In genomic region chr3:46692566-46692983, GRCh38 we compare ENCODE assay signal across 10 cellular contexts. TPM values are rescaled to one million over a fixed set of nuclear protein-coding genes. Genes with fewer than 3 reads are reported as not detected.
DNase-seq lines count a peak whose midpoint lies in the region; ATAC-seq and TF ChIP-seq lines count a peak whose summit lies in the region.
"Had no signal": no experiment of that assay in that cellular context is flagged by ENCODE, and none has a peak within 500 bp of the region (broad histone marks: within the 10 kb centered on the region; RNA-seq: fewer than 3 reads in every experiment).

No MANE protein-coding gene starts in this region.

- WGBS in adrenal gland, 4 donors = 20 to 93% (median 68%) methylated on average over 1 to 10 of the region's 10 CpGs
- no CpG with 5 or more reads among the region's 10 CpGs for WGBS in right lobe of liver (ENCODE audit: insufficient coverage, low coverage, low lambda C conversion rate, missing lambda C conversion rate)
- 49 to 69% methylated on average over 7 of the region's 10 CpGs for WGBS in tibial nerve, 2 donors

- H3K4me1 Mint-ChIP-seq in activated CD8-positive, alpha-beta memory T cell treated with anti-CD3 and anti-CD28 coated beads, Interleukin-2, amount 10 ng/mL, durations not matched to agents 7 days and 5 days = peaks cover 19% of the 10 kb centered on the region

- no peak for DNase-seq in activated CD8-positive, alpha-beta memory T cell treated with anti-CD3 and anti-CD28 coated beads, Interleukin-2, amount 10 ng/mL, durations not matched to agents 7 days and 5 days
- DNase-seq in activated CD8-positive, alpha-beta memory T cell treated with anti-CD3 and anti-CD28 coated beads, Interleukin-2, amount 50 U/mL, for 48 hours = no peak
- DNase-seq in adrenal gland = peak; percentile 38 to 58 (median 44)
- DNase-seq in right lobe of liver = peak; percentile 71 to 85 (median 74)
- no peak for DNase-seq in tibial nerve (ENCODE audit: low spot score in 2 of 2)
- DNase-seq in globus pallidus (ENCODE audit: low spot score) = no peak
- no peak for DNase-seq in NOMO-1 treated with dmso at 0.1 percent for 144 hours (lab: John Stamatoyannopoulos, UW; ENCODE audit: unreplicated experiment)

- H3K4me1 ChIP-seq in adrenal gland (replicated peaks in 1 of 2) (peaks cover 34 to 50% of the 10 kb centered on the region in 2 donors), right lobe of liver (peaks cover 0 to 25% (median 4%) of the 10 kb centered on the region in 4 donors), tibial nerve (peaks cover 0 to 67% (median 24%) of the 10 kb centered on the region in 4 donors)

- peak overlapping the region; percentile 65 for H3K4me3 Mint-ChIP-seq in activated CD8-positive, alpha-beta memory T cell treated with anti-CD3 and anti-CD28 coated beads, Interleukin-2, amount 10 ng/mL, durations not matched to agents 7 days and 5 days

- H3K27me3 Mint-ChIP-seq in activated CD8-positive, alpha-beta memory T cell treated with anti-CD3 and anti-CD28 coated beads, Interleukin-2, amount 10 ng/mL, durations not matched to agents 7 days and 5 days = peaks cover 18% of the 10 kb centered on the region

- peak overlapping the region in 2 of 5 donors; percentile 48 to 72 for H3K27ac ChIP-seq in adrenal gland
- H3K27ac ChIP-seq in right lobe of liver = peak overlapping the region; percentile 66 to 81 (median 70)
- H3K27ac ChIP-seq in tibial nerve = peak overlapping the region in 2 of 4 donors; percentile 74 to 77

- intact Hi-C loops in adrenal gland (cut with DNase I) (no loop called here), right lobe of liver (cut with DNase I) (no loop called here)

- H3K9me3 ChIP-seq in adrenal gland (replicated peaks in 1 of 3) = no peaks in the 10 kb centered on the region
- no peaks in the 10 kb centered on the region for H3K9me3 ChIP-seq in right lobe of liver
- H3K9me3 ChIP-seq in tibial nerve = no peaks in the 10 kb centered on the region

- H3K36me3 ChIP-seq in adrenal gland (replicated peaks in 1 of 2) = no peaks in the 10 kb centered on the region
- no peaks in the 10 kb centered on the region for H3K36me3 ChIP-seq in right lobe of liver
- peaks cover 0 to 4% (median 0%) of the 10 kb centered on the region in 3 donors for H3K36me3 ChIP-seq in tibial nerve

- no peak for TF ChIP-seq POLR2A in adrenal gland (IDR thresholded peaks at IDR 0.05)
- TF ChIP-seq POLR2A in right lobe of liver (IDR thresholded peaks at IDR 0.05) = peak; percentile 40
- TF ChIP-seq POLR2A in tibial nerve (IDR thresholded peaks at IDR 0.05) = no peak

- TF ChIP-seq CTCF in adrenal gland (IDR thresholded peaks at IDR 0.05) (no peak), right lobe of liver (IDR thresholded peaks at IDR 0.05) (no peak), tibial nerve (IDR thresholded peaks at IDR 0.05) (no peak)

- TF ChIP-seq EP300 in tibial nerve (IDR thresholded peaks at IDR 0.05) = no peak

- CTCF ChIA-PET in activated CD8-positive, alpha-beta memory T cell treated with anti-CD3 and anti-CD28 coated beads, Interleukin-2, amount 10 ng/mL, durations not matched to agents 7 days and 5 days (lab: Charles Lee) = interaction anchor here (0.9 to 1.5 kb wide), 3 partner anchors 154 to 222 kb away, joined by 3 to 7 read pairs (median 3); no protein-coding TSS in a partner anchor

- H3K9me3 Mint-ChIP-seq in activated CD8-positive, alpha-beta memory T cell treated with anti-CD3 and anti-CD28 coated beads, Interleukin-2, amount 10 ng/mL, durations not matched to agents 7 days and 5 days (ENCODE audit: low read depth) = no peaks in the 10 kb centered on the region

- H3K4me3 ChIP-seq in adrenal gland (peak overlapping the region in 2 of 4 donors; percentile 46 to 63), right lobe of liver (peak overlapping the region; percentile 61 to 77 (median 69)), tibial nerve (peak overlapping the region; percentile 36 to 77 (median 68))

- no peaks in the 10 kb centered on the region for H3K36me3 Mint-ChIP-seq in activated CD8-positive, alpha-beta memory T cell treated with anti-CD3 and anti-CD28 coated beads, Interleukin-2, amount 10 ng/mL, durations not matched to agents 7 days and 5 days

- H3K27ac Mint-ChIP-seq in activated CD8-positive, alpha-beta memory T cell treated with anti-CD3 and anti-CD28 coated beads, Interleukin-2, amount 10 ng/mL, durations not matched to agents 7 days and 5 days = no peak overlapping the region

- ATAC-seq in activated CD8-positive, alpha-beta memory T cell treated with anti-CD3 and anti-CD28 coated beads, Interleukin-2, amount 10 ng/mL, durations not matched to agents 7 days and 5 days = no peak
- peak; percentile 10 to 63 (median 34) for ATAC-seq in right lobe of liver
- ATAC-seq in GM19351 (IDR thresholded peaks at IDR 0.05; ENCODE audit: unreplicated experiment) = no peak

- H3K27me3 ChIP-seq in adrenal gland (no peaks in the 10 kb centered on the region), right lobe of liver (no peaks in the 10 kb centered on the region), tibial nerve (no peaks in the 10 kb centered on the region)

RNA-seq across cellular contexts. Expression of gene ALS2CL, which starts 0.9 kb away (rescaled TPM):
- under 1 TPM; 0.09 to 0.58 TPM for total RNA-seq in activated CD8-positive, alpha-beta memory T cell treated with anti-CD3 and anti-CD28 coated beads, Interleukin-2, amount 10 ng/mL, durations not matched to agents 7 days and 5 days
- total RNA-seq in adrenal gland (10 to 100 TPM in 4 of 8 donors, 1 to 10 TPM in 4; 2.6 to 15.6 (median 10.1) TPM), right lobe of liver (10 to 100 TPM; 12.3 to 19.1 (median 15.9) TPM), tibial nerve (10 to 100 TPM; 13.0 to 20.1 (median 16.4) TPM)
- polyA plus RNA-seq in adrenal gland = 10 to 100 TPM in 2 of 3 donors, 1 to 10 TPM in 1; 1.5 to 48.3 (median 36.8) TPM

RNA-seq across cellular contexts. Expression of gene TMIE, which starts 8.6 kb away (rescaled TPM):
- total RNA-seq in activated CD8-positive, alpha-beta memory T cell treated with anti-CD3 and anti-CD28 coated beads, Interleukin-2, amount 10 ng/mL, durations not matched to agents 7 days and 5 days = not detected
- total RNA-seq in adrenal gland (1 to 10 TPM in 5 of 8 donors, under 1 TPM in 3; 0.30 to 2.6 (median 1.2) TPM), right lobe of liver (under 1 TPM; 0.21 to 0.79 (median 0.34) TPM), tibial nerve (under 1 TPM in 1 of 4 donors, not detected in 3; 0.21 TPM)
- polyA plus RNA-seq in adrenal gland = 10 to 100 TPM in 1 of 3 donors, 1 to 10 TPM in 2; 4.1 to 21.4 (median 5.4) TPM

RNA-seq across cellular contexts. Expression of gene PRSS50, which starts 25.1 kb away (rescaled TPM):
- not detected for total RNA-seq in activated CD8-positive, alpha-beta memory T cell treated with anti-CD3 and anti-CD28 coated beads, Interleukin-2, amount 10 ng/mL, durations not matched to agents 7 days and 5 days
- under 1 TPM in 4 of 8 donors, not detected in 4; 0.07 to 0.30 (median 0.12) TPM for total RNA-seq in adrenal gland
- polyA plus RNA-seq in adrenal gland = 1 to 10 TPM in 1 of 3 donors, under 1 TPM in 2; 0.20 to 1.9 (median 0.61) TPM
- total RNA-seq in right lobe of liver = under 1 TPM in 4 of 6 experiments, not detected in 2; 0.07 to 0.42 (median 0.13) TPM
- under 1 TPM in 2 of 4 donors, not detected in 2; 0.22 to 0.42 TPM for total RNA-seq in tibial nerve
- total RNA-seq: pulmonary artery endothelial cell, SK-MEL-5 had no signal

Comparison
In these comparisons a context has a peak if more than half of its experiments do, and no peak if none do; other contexts are left out.
1. ATAC-seq: peak in right lobe of liver (4 of 4); none in activated CD8-positive, alpha-beta memory T cell treated with anti-CD3 and anti-CD28 coated beads, Interleukin-2, amount 10 ng/mL, durations not matched to agents 7 days and 5 days (single experiment) and GM19351 (single experiment).
2. DNase-seq: peak in adrenal gland (7 of 7) and right lobe of liver (3 of 3); none in activated CD8-positive, alpha-beta memory T cell treated with anti-CD3 and anti-CD28 coated beads, Interleukin-2, amount 10 ng/mL, durations not matched to agents 7 days and 5 days (single experiment), activated CD8-positive, alpha-beta memory T cell treated with anti-CD3 and anti-CD28 coated beads, Interleukin-2, amount 50 U/mL, for 48 hours (single experiment), tibial nerve (0 of 2), globus pallidus (single experiment) and NOMO-1 treated with dmso at 0.1 percent for 144 hours (single experiment).